19 cellular contexts compared by ENCODE assay signal in genomic region chr20:986733-987355, GRCh38. TPM values are rescaled to one million over a fixed set of nuclear protein-coding genes. Genes with fewer than 3 reads are reported as not detected.
DNase-seq lines count a peak whose midpoint lies in the region; FAIRE-seq and TF ChIP-seq lines count a peak whose summit lies in the region.
"Had no signal": no experiment of that assay in that cellular context is flagged by ENCODE, and none has a peak within 500 bp of the region (broad histone marks: within the 10 kb centered on the region; RNA-seq: fewer than 3 reads in every experiment).

No MANE protein-coding gene starts in this region.

- no peak overlapping the region for H3K27ac Mint-ChIP-seq in MCF 10A (ENCODE audit: low read depth, unreplicated experiment)
- H3K27ac Mint-ChIP-seq in CD14-positive monocyte, result no peak overlapping the region
- H3K27ac Mint-ChIP-seq: activated CD4-positive, alpha-beta T cell treated with anti-CD3 and anti-CD28 coated beads, Interleukin-2, amount 10 ng/mL, durations not matched to agents 24 days and 14 days; activated naive CD4-positive, alpha-beta T cell treated with anti-CD3 and anti-CD28 coated beads, Interleukin-2, amount 10 ng/mL, durations not matched to agents 7 days and 5 days; stimulated activated naive CD8-positive, alpha-beta T cell treated with anti-CD3 and anti-CD28 coated beads, Interleukin-15, Interleukin-2, amounts not matched to agents 100 ng/mL and 50 ng/mL, for 24 hours had no signal

- TF ChIP-seq CTCF in MCF 10A (IDR thresholded peaks at IDR 0.05; ENCODE audit: unreplicated experiment) (no peak), breast epithelium (IDR thresholded peaks at IDR 0.05) (no peak), bronchial epithelial cell (IDR thresholded peaks at IDR 0.05; ENCODE audit: insufficient read depth, low read length, severe bottlenecking) (no peak), esophagus muscularis mucosa (IDR thresholded peaks at IDR 0.05) (no peak), CD14-positive monocyte (IDR thresholded peaks at IDR 0.05) (no peak)

- H3K4me1 Mint-ChIP-seq in MCF 10A (ENCODE audit: insufficient read depth, unreplicated experiment) (peaks cover 7% of the 10 kb centered on the region), CD14-positive monocyte (no peaks in the 10 kb centered on the region)
- H3K4me1 Mint-ChIP-seq: activated CD4-positive, alpha-beta T cell treated with anti-CD3 and anti-CD28 coated beads, Interleukin-2, amount 10 ng/mL, durations not matched to agents 24 days and 14 days; activated naive CD4-positive, alpha-beta T cell treated with anti-CD3 and anti-CD28 coated beads, Interleukin-2, amount 10 ng/mL, durations not matched to agents 7 days and 5 days; neural crest cell had no signal

- TF ChIP-seq POLR2A in breast epithelium (IDR thresholded peaks at IDR 0.05) (no peak), esophagus muscularis mucosa (IDR thresholded peaks at IDR 0.05; ENCODE audit: low read depth) (no peak)

- WGBS in esophagus muscularis mucosa, result 82% methylated on average over 4 of the region's 4 CpGs

- H3K9me3 ChIP-seq in breast epithelium (no peaks in the 10 kb centered on the region), esophagus muscularis mucosa (no peaks in the 10 kb centered on the region)
- H3K9me3 ChIP-seq: heart right ventricle, SK-N-SH had no signal

- DNase-seq in MCF 10A (ENCODE audit: unreplicated experiment), result peak; percentile 37
- DNase-seq in breast epithelium (ENCODE audit: low spot score in 2 of 2), result no peak
- DNase-seq in NOMO-1 (lab: John Stamatoyannopoulos, UW; ENCODE audit: unreplicated experiment in 2 of 2), result peak; percentile 20 to 37
- DNase-seq in bronchial epithelial cell (ENCODE audit: low read depth), result peak; percentile 40
- no peak for DNase-seq in frontal cortex (ENCODE audit: low spot score in 2 of 2)
- DNase-seq in esophagus muscularis mucosa (ENCODE audit: extremely low spot score), result no peak
- DNase-seq in GOT3 (lab: John Stamatoyannopoulos, UW), result no peak
- no peak for DNase-seq in CD14-positive monocyte (ENCODE audit: low spot score)
- DNase-seq: activated CD4-positive, alpha-beta T cell treated with anti-CD3 and anti-CD28 coated beads, Interleukin-2, amount 10 ng/mL, durations not matched to agents 24 days and 14 days; activated naive CD4-positive, alpha-beta T cell treated with anti-CD3 and anti-CD28 coated beads, Interleukin-2, amount 10 ng/mL, durations not matched to agents 7 days and 5 days; dermis blood vessel endothelial cell; heart right ventricle; kidney; NCI-H1105 treated with DMSO at 0.1 percent for 48 hours; SK-N-SH had no signal

- H3K27ac ChIP-seq in breast epithelium (no peak overlapping the region), esophagus muscularis mucosa (replicated peaks in 1 of 4) (no peak overlapping the region)
- H3K27ac ChIP-seq: heart right ventricle had no signal

- FAIRE-seq in bronchial epithelial cell (lab: Jason Lieb, UNC), result no peak
- FAIRE-seq in frontal cortex (lab: Jason Lieb, UNC), result no peak
- FAIRE-seq: kidney had no signal

- intact Hi-C loops in MCF 10A (cut with micrococcal nuclease) (no loop called here), breast epithelium (cut with DNase I; ENCODE audit: low total_unique reads) (no loop called here), esophagus muscularis mucosa (cut with DNase I) (no loop called here), CD14-positive monocyte (cut with micrococcal nuclease) (no loop called here)

- H3K4me3 ChIP-seq in breast epithelium, result no peak overlapping the region
- H3K4me3 ChIP-seq in bronchial epithelial cell (ENCODE audit: low read depth, low read length), result no peak overlapping the region
- no peak overlapping the region for H3K4me3 ChIP-seq in esophagus muscularis mucosa
- H3K4me3 ChIP-seq: heart right ventricle had no signal

- no peaks in the 10 kb centered on the region for H3K36me3 Mint-ChIP-seq in MCF 10A (ENCODE audit: insufficient read depth, unreplicated experiment)
- no peaks in the 10 kb centered on the region for H3K36me3 Mint-ChIP-seq in CD14-positive monocyte
- H3K36me3 Mint-ChIP-seq: activated naive CD4-positive, alpha-beta T cell treated with anti-CD3 and anti-CD28 coated beads, Interleukin-2, amount 10 ng/mL, durations not matched to agents 7 days and 5 days had no signal

- POLR2A ChIA-PET in MCF 10A (lab: Yijun Ruan, JAX), result interaction anchor here (0.6 kb wide), 1 partner anchor 375 kb away, joined by 3 read pairs; no protein-coding TSS in a partner anchor

- H3K4me1 ChIP-seq in breast epithelium (no peaks in the 10 kb centered on the region), esophagus muscularis mucosa (no peaks in the 10 kb centered on the region)
- H3K4me1 ChIP-seq: heart right ventricle had no signal

- no TSS peak for BruUV-seq in MCF 10A (replicated peaks; lab: Mats Ljungman, UMichigan)

- no peak for TF ChIP-seq EP300 in esophagus muscularis mucosa (IDR thresholded peaks at IDR 0.05)

- CTCF ChIA-PET in MCF 10A (lab: Yijun Ruan, JAX), result interaction anchor here (0.6 to 2.5 kb wide), 8 partner anchors 12 to 171 kb away, joined by 3 to 23 read pairs (median 4); no protein-coding TSS in a partner anchor

- peaks cover 0 to 27% of the 10 kb centered on the region in 2 donors for H3K27me3 ChIP-seq in breast epithelium
- H3K27me3 ChIP-seq in bronchial epithelial cell (ENCODE audit: control insufficient read depth, insufficient read depth, low read length), result no peaks in the 10 kb centered on the region
- peaks cover 0 to 56% (median 0%) of the 10 kb centered on the region in 4 donors for H3K27me3 ChIP-seq in esophagus muscularis mucosa

- no peaks in the 10 kb centered on the region for H3K36me3 ChIP-seq in breast epithelium
- no peaks in the 10 kb centered on the region for H3K36me3 ChIP-seq in bronchial epithelial cell (ENCODE audit: control insufficient read depth, insufficient read depth, low read length)
- no peaks in the 10 kb centered on the region for H3K36me3 ChIP-seq in esophagus muscularis mucosa
- H3K36me3 ChIP-seq: heart right ventricle had no signal

- H3K4me3 Mint-ChIP-seq in MCF 10A (ENCODE audit: unreplicated experiment), result no peak overlapping the region
- H3K4me3 Mint-ChIP-seq in CD14-positive monocyte, result no peak overlapping the region
- H3K4me3 Mint-ChIP-seq: activated CD4-positive, alpha-beta T cell treated with anti-CD3 and anti-CD28 coated beads, Interleukin-2, amount 10 ng/mL, durations not matched to agents 24 days and 14 days; activated naive CD4-positive, alpha-beta T cell treated with anti-CD3 and anti-CD28 coated beads, Interleukin-2, amount 10 ng/mL, durations not matched to agents 7 days and 5 days; neural crest cell; stimulated activated naive CD8-positive, alpha-beta T cell treated with anti-CD3 and anti-CD28 coated beads, Interleukin-15, Interleukin-2, amounts not matched to agents 100 ng/mL and 50 ng/mL, for 24 hours had no signal

- peaks cover 62% of the 10 kb centered on the region for H3K27me3 Mint-ChIP-seq in MCF 10A (ENCODE audit: insufficient read depth, unreplicated experiment)
- H3K27me3 Mint-ChIP-seq in CD14-positive monocyte (ENCODE audit: low read depth in 3 of 3), result peaks cover 7 to 30% (median 11%) of the 10 kb centered on the region in 3 donors

- H3K9me3 Mint-ChIP-seq in MCF 10A (ENCODE audit: unreplicated experiment) (no peaks in the 10 kb centered on the region), CD14-positive monocyte (peaks cover 0 to 3% (median 2%) of the 10 kb centered on the region in 7 donors)
- H3K9me3 Mint-ChIP-seq: activated CD4-positive, alpha-beta T cell treated with anti-CD3 and anti-CD28 coated beads, Interleukin-2, amount 10 ng/mL, durations not matched to agents 24 days and 14 days; activated naive CD4-positive, alpha-beta T cell treated with anti-CD3 and anti-CD28 coated beads, Interleukin-2, amount 10 ng/mL, durations not matched to agents 7 days and 5 days; neural crest cell; stimulated activated naive CD8-positive, alpha-beta T cell treated with anti-CD3 and anti-CD28 coated beads, Interleukin-15, Interleukin-2, amounts not matched to agents 100 ng/mL and 50 ng/mL, for 24 hours had no signal

RNA-seq across cellular contexts. Expression of gene RSPO4, which starts 15.3 kb away (rescaled TPM):
- total RNA-seq in MCF 10A (2022), result not detected in 2 replicates
- not detected for total RNA-seq in breast epithelium
- total RNA-seq in bronchial epithelial cell, result not detected in 2 replicates
- under 0.01 TPM for total RNA-seq in frontal cortex
- 1 to 10 TPM in 1 of 4 donors, under 1 TPM in 3; 0.06 to 2.5 (median 0.52) TPM for total RNA-seq in esophagus muscularis mucosa
- polyA plus RNA-seq in CD14-positive monocyte, result not detected
- total RNA-seq: activated CD4-positive, alpha-beta T cell treated with anti-CD3 and anti-CD28 coated beads, Interleukin-2, amount 10 ng/mL, durations not matched to agents 24 days and 14 days; dermis blood vessel endothelial cell; esophagus mucosa; neural crest cell; urinary bladder had no signal
- polyA plus RNA-seq: SK-N-SH had no signal

Comparison
In these comparisons a context has a peak if more than half of its experiments do, and no peak if none do; other contexts are left out.
1. DNase-seq: peak in MCF 10A (single experiment), NOMO-1 (2 of 2) and bronchial epithelial cell (single experiment); none in breast epithelium (0 of 2), frontal cortex (0 of 2), esophagus muscularis mucosa (single experiment), GOT3 (single experiment) and CD14-positive monocyte (single experiment).